In the genomic region with DNA sequence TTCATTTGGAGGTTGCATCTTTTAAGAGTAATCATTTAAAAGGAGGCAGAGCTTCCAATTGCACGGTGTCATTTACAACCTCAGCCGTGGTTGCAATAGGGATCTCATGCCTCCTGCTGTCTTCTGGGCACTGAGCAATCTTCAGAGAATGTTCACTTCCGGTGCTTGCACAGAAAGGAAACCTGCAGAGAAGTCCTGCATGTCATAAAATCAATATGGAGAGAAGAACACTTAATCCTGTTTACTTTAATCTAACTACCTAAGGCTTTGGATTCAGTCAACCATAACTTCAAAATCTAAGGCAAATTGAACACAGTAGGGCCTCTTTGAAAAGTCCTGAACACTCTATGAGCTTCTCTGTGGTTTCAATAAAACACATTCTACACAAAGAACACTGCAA, we compare ENCODE assay signal across 8 cellular contexts. TPM values are rescaled to one million over a fixed set of nuclear protein-coding genes. Genes with fewer than 3 reads are reported as not detected.
DNase-seq lines count a peak whose midpoint lies in the region; ATAC-seq and TF ChIP-seq lines count a peak whose summit lies in the region.

No MANE protein-coding gene starts in this region.

- TF ChIP-seq CTCF in AG09319 (IDR thresholded peaks at IDR 0.05; ENCODE audit: low read depth, low read length) (peak; percentile 50), epithelial cell of proximal tubule (conservative IDR thresholded peaks at IDR 0.05; ENCODE audit: low read depth, low read length) (peak; percentile 58)

- DNase-seq in AG09319 (ENCODE audit: extremely low read depth, low read depth) (no peak), H4 (ENCODE audit: low spot score) (peak; percentile 79), NCI-H510A (lab: John Stamatoyannopoulos, UW) (peak; percentile 69), epithelial cell of proximal tubule (ENCODE audit: low read depth) (peak; percentile 40), cerebellar nuclear complex (lab: John Stamatoyannopoulos, UW) (no peak), substantia nigra (lab: John Stamatoyannopoulos, UW) (no peak)

- no peak for ATAC-seq in GM18502 (IDR thresholded peaks at IDR 0.05; ENCODE audit: poor library complexity, unreplicated experiment)
- ATAC-seq in GM18511 (IDR thresholded peaks at IDR 0.05; ENCODE audit: unreplicated experiment), result no peak

- H3K27ac ChIP-seq in substantia nigra (ENCODE audit: low read depth, low read length, poor library complexity, severe bottlenecking), result no peak overlapping the region

- H3K4me3 ChIP-seq in epithelial cell of proximal tubule (ENCODE audit: low read depth, low read length), result no peak overlapping the region

RNA-seq across cellular contexts. Expression of a gene that starts 11.3 kb away (rescaled TPM):
- 0.19 TPM in 1 of 2 replicates, not detected in the other for total RNA-seq in H4 (2014; rRNA removed; shearing (Covaris generic))
- 1.8 and 3.3 TPM in 2 replicates for total RNA-seq in epithelial cell of proximal tubule

Comparison
In these comparisons a context has a peak if more than half of its experiments do, and no peak if none do; other contexts are left out.
1. DNase-seq: peak in H4 (single experiment), NCI-H510A (single experiment) and epithelial cell of proximal tubule (single experiment); none in AG09319 (single experiment), cerebellar nuclear complex (0 of 2) and substantia nigra (0 of 49).